ENCODE assay signal across 1 cellular context in genomic region chr14:63564318-63564717, GRCh38.
TF ChIP-seq lines count a peak whose summit lies in the region.

No MANE protein-coding gene starts in this region.

TF ChIP-seq in IMR-90, 13 proteins besides CTCF, POLR2A, EP300 and RAD21:
- TF ChIP-seq NFE2L2 (IDR thresholded peaks at IDR 0.05; ENCODE audit: low read depth, low read length) (no peak), MAZ (IDR thresholded peaks at IDR 0.05; ENCODE audit: borderline replicate concordance, low read depth, low read length) (no peak), RFX5 (IDR thresholded peaks at IDR 0.05; ENCODE audit: low read depth, low read length) (no peak), MXI1 (IDR thresholded peaks at IDR 0.05; ENCODE audit: borderline replicate concordance, low read depth, low read length) (no peak), MAFK (IDR thresholded peaks at IDR 0.05; ENCODE audit: low read depth, low read length) (no peak)
- TF ChIP-seq, protein P1, sequence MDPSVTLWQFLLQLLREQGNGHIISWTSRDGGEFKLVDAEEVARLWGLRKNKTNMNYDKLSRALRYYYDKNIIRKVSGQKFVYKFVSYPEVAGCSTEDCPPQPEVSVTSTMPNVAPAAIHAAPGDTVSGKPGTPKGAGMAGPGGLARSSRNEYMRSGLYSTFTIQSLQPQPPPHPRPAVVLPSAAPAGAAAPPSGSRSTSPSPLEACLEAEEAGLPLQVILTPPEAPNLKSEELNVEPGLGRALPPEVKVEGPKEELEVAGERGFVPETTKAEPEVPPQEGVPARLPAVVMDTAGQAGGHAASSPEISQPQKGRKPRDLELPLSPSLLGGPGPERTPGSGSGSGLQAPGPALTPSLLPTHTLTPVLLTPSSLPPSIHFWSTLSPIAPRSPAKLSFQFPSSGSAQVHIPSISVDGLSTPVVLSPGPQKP (IDR thresholded peaks at IDR 0.05; ENCODE audit: borderline replicate concordance, low read depth, low read length): no peak
TF ChIP-seq in IMR-90: peak in this region for 0.
